8 cellular contexts compared by ENCODE assay signal in the genomic region with DNA sequence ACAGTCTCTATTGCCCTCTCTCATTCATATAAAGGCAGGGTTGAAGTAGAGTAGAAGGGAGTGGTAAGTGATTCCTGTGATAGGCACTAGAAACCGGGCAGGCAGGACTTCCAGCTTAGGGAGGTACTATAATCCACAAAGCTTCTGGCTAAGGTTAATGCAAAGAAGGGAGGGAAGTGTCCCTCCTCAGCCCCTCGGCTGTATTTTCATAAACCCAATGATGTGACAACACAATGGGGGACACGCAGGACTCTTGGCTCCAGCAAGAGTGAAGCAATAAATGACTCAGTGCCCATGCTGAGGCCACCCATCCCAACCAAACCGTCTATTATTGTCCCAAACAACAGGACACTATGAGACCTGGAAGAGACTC.
DNase-seq lines count a peak whose midpoint lies in the region; ATAC-seq, FAIRE-seq and TF ChIP-seq lines count a peak whose summit lies in the region.

No MANE protein-coding gene starts in this region.

- H3K4me3 Mint-ChIP-seq in activated T-cell treated with anti-CD3 and anti-CD28 coated beads, Interleukin-2, amount 50 U/mL, for 24 hours, result peak overlapping the region; percentile 79

- peaks cover 94% of the 10 kb centered on the region for H3K36me3 Mint-ChIP-seq in activated T-cell treated with anti-CD3 and anti-CD28 coated beads, Interleukin-2, amount 50 U/mL, for 24 hours (ENCODE audit: low read depth)

- no peaks in the 10 kb centered on the region for H3K27me3 Mint-ChIP-seq in activated T-cell treated with anti-CD3 and anti-CD28 coated beads, Interleukin-2, amount 50 U/mL, for 24 hours

- no peak for DNase-seq in activated T-cell treated with anti-CD3 and anti-CD28 coated beads, Interleukin-2, amount 50 U/mL, for 24 hours
- DNase-seq in activated T-cell treated with anti-CD3 and anti-CD28 coated beads for 4 hours (no peak), T1000 (lab: John Stamatoyannopoulos, UW) (peak; percentile 43), kidney (no peak), upper lobe of right lung (no peak), DMS79 (lab: John Stamatoyannopoulos, UW) (no peak), mesenteric fat pad (ENCODE audit: low spot score) (no peak)
- no peak for DNase-seq in stimulated activated CD4-positive, alpha-beta T cell treated with anti-CD3 and anti-CD28 coated beads, Interleukin-15, amount 100 ng/mL, for 24 hours

- no peaks in the 10 kb centered on the region for H3K9me3 ChIP-seq in kidney (ENCODE audit: control insufficient read depth in 1 of 2, low read length in 2 of 2)
- H3K9me3 ChIP-seq in upper lobe of right lung, result no peaks in the 10 kb centered on the region

- no peak overlapping the region for H3K4me3 ChIP-seq in kidney (ENCODE audit: low read length in 2 of 2)
- H3K4me3 ChIP-seq in upper lobe of right lung, result no peak overlapping the region

- H3K27ac Mint-ChIP-seq in activated T-cell treated with anti-CD3 and anti-CD28 coated beads, Interleukin-2, amount 50 U/mL, for 24 hours, result peak overlapping the region; percentile 99

- intact Hi-C loops in kidney (cut with DNase I), result no loop called here
- intact Hi-C loops in upper lobe of right lung (cut with DNase I), result no loop called here

- H3K27ac ChIP-seq in kidney (ENCODE audit: low read depth in 2 of 2, low read length in 2 of 2) (peak overlapping the region; percentile 0 to 45), upper lobe of right lung (peak overlapping the region; percentile 66)

- H3K36me3 ChIP-seq in kidney (ENCODE audit: control insufficient read depth in 1 of 2, insufficient read depth in 2 of 2, low read length in 2 of 2), result peaks cover 0 to 4% of the 10 kb centered on the region in 2 donors
- peaks cover 6% of the 10 kb centered on the region for H3K36me3 ChIP-seq in upper lobe of right lung

- no peaks in the 10 kb centered on the region for H3K27me3 ChIP-seq in upper lobe of right lung

- FAIRE-seq in kidney (lab: Jason Lieb, UNC), result no peak

- no peak for TF ChIP-seq CTCF in kidney (IDR thresholded peaks at IDR 0.05; ENCODE audit: borderline replicate concordance, extremely low read depth, insufficient read depth)
- TF ChIP-seq CTCF in upper lobe of right lung (IDR thresholded peaks at IDR 0.05), result no peak

- peaks cover 96% of the 10 kb centered on the region for H3K4me1 Mint-ChIP-seq in activated T-cell treated with anti-CD3 and anti-CD28 coated beads, Interleukin-2, amount 50 U/mL, for 24 hours (ENCODE audit: low read depth)

- ATAC-seq in upper lobe of right lung, result peak; percentile 48

- H3K9me3 Mint-ChIP-seq in activated T-cell treated with anti-CD3 and anti-CD28 coated beads, Interleukin-2, amount 50 U/mL, for 24 hours, result no peaks in the 10 kb centered on the region

- H3K9ac ChIP-seq in kidney (ENCODE audit: low read length in 2 of 2), result no peak overlapping the region

- H3K4me1 ChIP-seq in kidney (ENCODE audit: control insufficient read depth in 1 of 2, insufficient read depth in 1 of 2, low read depth in 1 of 2, low read length in 2 of 2), result peaks cover 30 to 43% of the 10 kb centered on the region in 2 donors
- peaks cover 86% of the 10 kb centered on the region for H3K4me1 ChIP-seq in upper lobe of right lung
